Comparison of ENCODE assay signal across 14 cellular contexts in the genomic region with DNA sequence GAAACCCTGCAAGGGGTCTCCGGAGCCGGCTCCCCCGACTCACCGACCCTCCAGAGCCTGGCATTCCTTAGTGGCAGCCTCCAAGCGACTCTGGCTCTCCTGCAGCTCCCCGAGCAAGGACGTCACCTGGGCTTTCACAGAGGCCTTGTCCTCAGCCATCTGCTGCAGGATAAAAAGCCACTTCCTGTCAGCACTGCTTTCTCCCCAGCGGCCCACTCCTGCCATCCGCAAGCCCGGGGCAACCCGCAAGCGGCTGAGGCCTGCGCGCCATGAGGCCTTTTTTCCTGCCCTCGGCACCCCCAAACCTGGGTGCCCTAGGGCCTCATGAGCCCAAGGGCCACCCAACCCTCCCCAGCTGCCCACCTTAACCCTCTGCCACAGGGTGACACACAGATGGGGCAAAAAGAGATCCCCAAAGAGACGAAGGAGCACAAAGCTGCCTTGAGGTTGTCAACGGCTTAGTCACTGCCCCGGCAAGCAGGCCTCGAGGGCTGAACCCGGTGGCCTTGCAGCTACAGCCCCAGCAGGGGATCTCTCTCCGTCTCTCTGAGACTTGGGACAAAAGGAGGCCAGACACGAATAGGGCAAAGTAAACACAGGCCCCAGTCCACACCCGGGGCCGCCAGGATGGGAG. TPM values are rescaled to one million over a fixed set of nuclear protein-coding genes. Genes with fewer than 3 reads are reported as not detected.
"Had no signal": no experiment of that assay in that cellular context is flagged by ENCODE, and none has a peak within 500 bp of the region (broad histone marks: within the 10 kb centered on the region; RNA-seq: fewer than 3 reads in every experiment).

No MANE protein-coding gene starts in this region.

RNA-seq across cellular contexts. Expression of a gene that starts 7.5 kb away (rescaled TPM):
- total RNA-seq: esophagus muscularis mucosa, fibroblast of villous mesenchyme, gastrocnemius medialis, heart right ventricle, liver, lung microvascular endothelial cell, occipital lobe, pancreas, progenitor cell of endocrine pancreas, right cardiac atrium, temporal lobe, upper lobe of left lung, uterus had no signal
- polyA plus RNA-seq: heart right ventricle, liver, right cardiac atrium had no signal

RNA-seq across cellular contexts. Expression of a gene that starts 26.8 kb away (rescaled TPM):
- total RNA-seq: esophagus muscularis mucosa, fibroblast of villous mesenchyme, gastrocnemius medialis, heart right ventricle, liver, lung microvascular endothelial cell, occipital lobe, pancreas, progenitor cell of endocrine pancreas, right cardiac atrium, temporal lobe, upper lobe of left lung had no signal
- polyA plus RNA-seq: heart right ventricle, liver, pancreas, right cardiac atrium, small intestine had no signal
